ENCODE assay signal across 15 cellular contexts in the genomic region with DNA sequence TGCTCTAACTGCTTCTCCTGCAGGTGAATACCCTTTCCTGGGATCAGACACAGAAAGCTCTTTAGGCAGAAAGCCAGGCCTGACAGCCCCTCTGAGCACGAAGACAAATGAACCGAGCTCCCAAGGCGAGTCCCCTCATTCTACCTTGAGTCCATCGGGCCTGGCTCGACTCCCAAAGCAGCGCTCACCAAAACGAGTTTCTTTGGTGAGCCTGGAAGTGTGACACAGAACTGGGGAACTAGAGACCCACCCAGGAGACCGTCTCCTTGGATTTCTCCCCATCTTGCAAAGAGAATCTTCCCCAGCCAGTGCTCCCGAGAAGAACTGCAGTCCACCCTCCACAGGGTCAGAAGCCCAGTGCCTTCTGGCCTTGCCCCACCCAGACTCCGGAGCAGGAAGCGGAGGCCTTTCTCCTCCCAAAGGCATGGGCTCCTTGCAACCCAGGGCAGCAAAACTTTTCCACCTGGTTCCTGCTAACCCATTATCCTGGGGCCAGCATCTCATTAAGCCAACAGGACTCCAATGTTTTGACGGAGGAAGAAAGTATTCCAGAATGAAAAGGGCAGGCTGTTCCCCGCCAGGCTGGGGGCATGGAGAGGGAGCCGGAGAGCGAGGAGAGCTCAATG.
DNase-seq lines count a peak whose midpoint lies in the region; TF ChIP-seq lines count a peak whose summit lies in the region.
"Had no signal": no experiment of that assay in that cellular context is flagged by ENCODE, and none has a peak within 500 bp of the region (broad histone marks: within the 10 kb centered on the region; RNA-seq: fewer than 3 reads in every experiment).

No MANE protein-coding gene starts in this region.

- no peak overlapping the region for H3K18ac ChIP-seq in H9 (ENCODE audit: insufficient read length, low read depth, low read length)

- H2BK12ac ChIP-seq in H9 (ENCODE audit: insufficient read length, low read depth, low read length): no peak overlapping the region

- no peaks in the 10 kb centered on the region for H3K79me1 ChIP-seq in H9 (ENCODE audit: insufficient read depth, low read depth, low read length, poor library complexity, severe bottlenecking)

- H3K4me1 Mint-ChIP-seq in H9: peaks cover 18 to 20% of the 10 kb centered on the region in 2 experiments
- H3K4me1 Mint-ChIP-seq in immature natural killer cell: no peaks in the 10 kb centered on the region
- H3K4me1 Mint-ChIP-seq: CD14-positive monocyte had no signal

- H3K23me2 ChIP-seq in H9 (ENCODE audit: insufficient read length, low read depth, low read length, poor library complexity, severe bottlenecking): no peaks in the 10 kb centered on the region

- no peaks in the 10 kb centered on the region for H4K20me1 ChIP-seq in H9 (ENCODE audit: control insufficient read depth, insufficient read depth, insufficient read length)

- H3K56ac ChIP-seq in H9 (ENCODE audit: insufficient read length, low read depth, low read length): no peak overlapping the region

- H3K9me3 Mint-ChIP-seq in H9 (no peaks in the 10 kb centered on the region; a peak in 1 of 5 replicates), immature natural killer cell (peaks cover 0 to 2% (median 0%) of the 10 kb centered on the region in 6 donors)
- H3K9me3 Mint-ChIP-seq: CD14-positive monocyte had no signal

- no peaks in the 10 kb centered on the region; the same call in 1 of the 2 replicates for H3K4me1 ChIP-seq in H9 (ENCODE audit: insufficient read depth, low read length)
- H3K4me1 ChIP-seq in muscle layer of duodenum (ENCODE audit: control insufficient read depth in 1 of 2, insufficient read depth in 2 of 2, low read length in 2 of 2): no peaks in the 10 kb centered on the region
- peaks cover 0 to 13% (median 4%) of the 10 kb centered on the region in 4 donors for H3K4me1 ChIP-seq in sigmoid colon
- H3K4me1 ChIP-seq: SJSA1 had no signal

- H3K4me3 Mint-ChIP-seq in H9: no peak overlapping the region
- no peak overlapping the region for H3K4me3 Mint-ChIP-seq in immature natural killer cell
- H3K4me3 Mint-ChIP-seq: CD14-positive monocyte had no signal

- H3T11ph ChIP-seq in H9 (ENCODE audit: low read length): no peak overlapping the region

- H2BK5ac ChIP-seq in H9 (ENCODE audit: insufficient read length, low read length): no peak overlapping the region

- no peak for TF ChIP-seq CTCF in H9 (conservative IDR thresholded peaks at IDR 0.05)
- no peak for TF ChIP-seq CTCF in sigmoid colon (IDR thresholded peaks at IDR 0.05)

- DNase-seq in H9 (peak; percentile 25), cerebellar cortex (ENCODE audit: low spot score) (peak; percentile 3), sigmoid colon (peak; percentile 41), immature natural killer cell (no peak), epidermal melanocyte (ENCODE audit: insufficient read length, low spot score) (no peak), caudate nucleus (lab: John Stamatoyannopoulos, UW) (no peak)
- DNase-seq: ACHN, AML-193, NCI-H2029 treated with DMSO at 0.1 percent for 48 hours, NCI-H510A, NCI-H774, PC-9 had no signal

- no peak overlapping the region for H3K4me2 ChIP-seq in H9 (ENCODE audit: insufficient read depth, insufficient read length, low read length)
- H3K4me2 ChIP-seq: PC-9 had no signal

- no peaks in the 10 kb centered on the region for H3K79me2 ChIP-seq in H9 (ENCODE audit: insufficient read depth, low read length)

- H4K5ac ChIP-seq in H9 (ENCODE audit: insufficient read length, low read depth, low read length): no peak overlapping the region

- H3K36me3 Mint-ChIP-seq in H9 (ENCODE audit: insufficient read depth in 1 of 3, low read depth in 3 of 3) (no peaks in the 10 kb centered on the region), immature natural killer cell (no peaks in the 10 kb centered on the region)
- H3K36me3 Mint-ChIP-seq: CD14-positive monocyte had no signal

- no peak overlapping the region for H3K23ac ChIP-seq in H9 (ENCODE audit: insufficient read length, low read depth, low read length)

- no peaks in the 10 kb centered on the region for H3K9me3 ChIP-seq in H9 (ENCODE audit: control insufficient read depth, low read depth, low read length)
- H3K9me3 ChIP-seq in muscle layer of duodenum (ENCODE audit: control insufficient read depth in 1 of 2, low read length in 2 of 2): no peaks in the 10 kb centered on the region
- H3K9me3 ChIP-seq in sigmoid colon: no peaks in the 10 kb centered on the region
- H3K9me3 ChIP-seq: SJSA1 had no signal

- H3K27ac Mint-ChIP-seq in H9 (peak overlapping the region in 1 of 3 experiments; percentile 18; a peak in 1 of 7 replicates), immature natural killer cell (no peak overlapping the region)
- H3K27ac Mint-ChIP-seq: CD14-positive monocyte had no signal

- TF ChIP-seq POLR2A in sigmoid colon (IDR thresholded peaks at IDR 0.05): no peak

- intact Hi-C loops in sigmoid colon (cut with DNase I): no loop called here

- H3K27ac ChIP-seq in H9 (ENCODE audit: insufficient read length, low read depth, low read length) (no peak overlapping the region), muscle layer of duodenum (ENCODE audit: low read length) (no peak overlapping the region), sigmoid colon (no peak overlapping the region), caudate nucleus (ENCODE audit: low read depth, low read length) (no peak overlapping the region)
- H3K27ac ChIP-seq: PC-9, SJSA1 had no signal

- no peak overlapping the region for H2AFZ ChIP-seq in H9 (ENCODE audit: low read length)
- H2AFZ ChIP-seq: PC-9 had no signal

- H3K9ac ChIP-seq in H9 (ENCODE audit: extremely low read depth, insufficient read length, low read length): no peak overlapping the region

- no peak overlapping the region for H4K91ac ChIP-seq in H9 (ENCODE audit: insufficient read length, low read depth, low read length)

- no peak overlapping the region for H3K4ac ChIP-seq in H9 (ENCODE audit: low read depth, low read length)

- H3K27me3 ChIP-seq in H9 (ENCODE audit: insufficient read depth, low read length) (no peaks in the 10 kb centered on the region), muscle layer of duodenum (ENCODE audit: low read depth, low read length) (no peaks in the 10 kb centered on the region), sigmoid colon (no peaks in the 10 kb centered on the region)
- H3K27me3 ChIP-seq: SJSA1 had no signal

- no CpG with 5 or more reads among the region's 15 CpGs for WGBS in H9 (ENCODE audit: extremely low coverage, insufficient read length, low lambda C conversion rate)
- 78 to 82% methylated on average over 15 of the region's 15 CpGs for WGBS in sigmoid colon, 2 donors

- H4K8ac ChIP-seq in H9 (replicated peaks; ENCODE audit: insufficient read length, low read depth, low read length): no peak overlapping the region

- H2BK20ac ChIP-seq in H9 (ENCODE audit: low read depth, low read length, poor library complexity, severe bottlenecking): no peak overlapping the region

- H2BK120ac ChIP-seq in H9 (ENCODE audit: low read depth, low read length, poor library complexity, severe bottlenecking): no peak overlapping the region

- H3K4me3 ChIP-seq in muscle layer of duodenum (ENCODE audit: low read depth in 1 of 2, low read length in 2 of 2): peak overlapping the region; percentile 3 to 31
- no peak overlapping the region for H3K4me3 ChIP-seq in sigmoid colon
- H3K4me3 ChIP-seq: PC-9, SJSA1 had no signal

- no peak overlapping the region; the same call in 1 of the 2 replicates for H3K14ac ChIP-seq in H9 (ENCODE audit: insufficient read depth, low read length)

- H3K36me3 ChIP-seq in muscle layer of duodenum (ENCODE audit: control insufficient read depth in 1 of 2, insufficient read depth in 2 of 2, low read length in 2 of 2): no peaks in the 10 kb centered on the region
- no peaks in the 10 kb centered on the region for H3K36me3 ChIP-seq in sigmoid colon
- H3K36me3 ChIP-seq: SJSA1 had no signal

- H2BK15ac ChIP-seq in H9 (ENCODE audit: low read depth, low read length): no peak overlapping the region

- no peak overlapping the region for H2AK5ac ChIP-seq in H9 (ENCODE audit: insufficient read length, low read length)

- no peak for TF ChIP-seq EP300 in sigmoid colon (IDR thresholded peaks at IDR 0.05)

- peaks cover 17% of the 10 kb centered on the region for H3K27me3 Mint-ChIP-seq in H9 (ENCODE audit: low read depth)
- peaks cover 0 to 10% (median 9%) of the 10 kb centered on the region in 3 donors for H3K27me3 Mint-ChIP-seq in immature natural killer cell (ENCODE audit: low read depth in 3 of 3)

Comparison
In these comparisons a context has a peak if more than half of its experiments do, and no peak if none do; other contexts are left out.
1. DNase-seq: peak in H9 (single experiment), cerebellar cortex (single experiment) and sigmoid colon (single experiment); none in immature natural killer cell (0 of 3), epidermal melanocyte (single experiment) and caudate nucleus (0 of 61).
2. H3K4me3 ChIP-seq: peak in muscle layer of duodenum (2 of 2); none in sigmoid colon (0 of 4).